ENCODE assay signal across 28 cellular contexts in the genomic region with DNA sequence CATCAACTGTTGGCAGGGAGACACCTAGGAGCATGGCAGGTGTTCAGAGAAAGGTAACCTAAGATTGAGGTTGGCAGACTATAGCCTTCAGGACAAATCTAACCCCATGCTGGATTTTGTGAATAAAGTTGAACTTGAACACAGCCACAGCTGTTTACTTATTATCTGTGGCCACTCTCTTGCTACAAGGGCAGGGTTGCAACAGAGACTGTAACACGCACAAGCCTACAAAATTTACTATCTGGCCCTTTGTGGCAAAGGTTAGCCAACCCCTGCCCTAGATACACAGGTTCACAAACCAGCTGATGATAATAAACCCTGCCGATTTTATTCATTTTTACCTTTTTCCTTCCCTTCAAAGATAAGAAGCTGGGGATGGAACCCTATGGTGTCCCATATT. TPM values are rescaled to one million over a fixed set of nuclear protein-coding genes. Genes with fewer than 3 reads are reported as not detected.
"Had no signal": no experiment of that assay in that cellular context is flagged by ENCODE, and none has a peak within 500 bp of the region (broad histone marks: within the 10 kb centered on the region; RNA-seq: fewer than 3 reads in every experiment).

No MANE protein-coding gene starts in this region.

- DNase-seq: cortex of kidney; effector memory CD8-positive, alpha-beta T cell; erythroblast; esophagus squamous epithelium; foreskin melanocyte; glutamatergic neuron; hypothalamus; immature natural killer cell; islet precursor cell; kidney glomerular epithelial cell; left colon; left ventricle myocardium superior; sigmoid colon; stimulated activated CD4-positive, alpha-beta T cell treated with anti-CD3 and anti-CD28 coated beads, Interleukin-2, amount 100 ng/mL, for 24 hours; stimulated activated CD4-positive, alpha-beta T cell treated with anti-CD3 and anti-CD28 coated beads, Interleukin-4, amount 100 ng/mL, for 24 hours; stimulated activated naive CD4-positive, alpha-beta T cell treated with Interleukin-2 at 50 U/mL for 16 hours; stomach; substantia nigra; testis; tibial artery had no signal

- H3K27ac ChIP-seq: esophagus squamous epithelium, prostate gland, right atrium auricular region, sigmoid colon, stomach, testis had no signal

- H3K4me3 ChIP-seq: esophagus squamous epithelium, lung, prostate gland, right atrium auricular region, sigmoid colon, stomach, testis, tibial artery had no signal

- ATAC-seq: effector memory CD8-positive, alpha-beta T cell; left colon; left ventricle myocardium superior; natural killer cell treated with Interleukin-12 subunit alpha and Interleukin-12 subunit beta and Interleukin-15 and Interleukin-18, amount 100 ng/mL, for 72 hours; stimulated activated effector memory CD8-positive, alpha-beta T cell treated with anti-CD3 and anti-CD28 coated beads, Interleukin-12 subunit alpha, Interleukin-12 subunit beta, amount 100 ng/mL, for 72 hours had no signal

- H3K9me3 ChIP-seq: esophagus squamous epithelium, prostate gland, right atrium auricular region, sigmoid colon, stomach, testis, tibial artery had no signal

- H3K27me3 ChIP-seq: esophagus squamous epithelium, right atrium auricular region, sigmoid colon, stomach, testis, tibial artery had no signal

RNA-seq across cellular contexts. Expression of a gene that starts 25.5 kb away (rescaled TPM):
- total RNA-seq: dermis microvascular lymphatic vessel endothelial cell, left colon, left ventricle myocardium superior, osteocyte, right atrium auricular region, skeletal muscle tissue, stomach had no signal
- polyA plus RNA-seq: immature natural killer cell had no signal
